Comparison of ENCODE assay signal across 1 cellular context in the genomic region with DNA sequence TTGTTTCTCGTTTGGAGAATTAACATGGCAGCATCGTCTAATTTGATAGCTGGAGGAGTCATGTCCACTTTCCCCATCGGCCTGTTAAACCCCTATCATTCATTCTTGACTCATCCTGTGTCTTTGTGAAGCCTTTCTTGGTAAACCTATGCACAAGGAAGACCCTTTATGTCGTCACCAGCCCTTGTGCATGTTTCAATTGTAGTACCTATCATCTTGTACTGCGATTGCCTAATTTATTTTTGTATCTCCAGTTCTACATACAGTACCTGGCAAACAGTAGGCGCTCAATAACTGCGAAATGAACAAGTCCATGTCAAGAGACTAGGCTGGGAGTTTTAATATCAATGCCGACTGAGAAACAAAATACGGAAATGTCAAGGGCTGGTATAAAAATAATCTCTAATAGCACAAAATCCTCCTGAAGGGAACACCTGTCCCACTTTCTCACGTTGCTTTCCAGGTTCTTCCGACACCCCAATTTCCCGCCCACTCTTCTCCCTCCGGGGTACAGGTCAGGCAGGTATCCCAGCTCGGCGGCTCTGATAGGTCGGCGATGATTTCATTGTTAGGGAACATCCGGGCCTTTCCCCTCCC.
TF ChIP-seq lines count a peak whose summit lies in the region.

No MANE protein-coding gene starts in this region.

TF ChIP-seq in WTC11, 78 proteins besides CTCF, POLR2A, EP300 and RAD21 (continued from another document):
- TF ChIP-seq, protein P1, sequence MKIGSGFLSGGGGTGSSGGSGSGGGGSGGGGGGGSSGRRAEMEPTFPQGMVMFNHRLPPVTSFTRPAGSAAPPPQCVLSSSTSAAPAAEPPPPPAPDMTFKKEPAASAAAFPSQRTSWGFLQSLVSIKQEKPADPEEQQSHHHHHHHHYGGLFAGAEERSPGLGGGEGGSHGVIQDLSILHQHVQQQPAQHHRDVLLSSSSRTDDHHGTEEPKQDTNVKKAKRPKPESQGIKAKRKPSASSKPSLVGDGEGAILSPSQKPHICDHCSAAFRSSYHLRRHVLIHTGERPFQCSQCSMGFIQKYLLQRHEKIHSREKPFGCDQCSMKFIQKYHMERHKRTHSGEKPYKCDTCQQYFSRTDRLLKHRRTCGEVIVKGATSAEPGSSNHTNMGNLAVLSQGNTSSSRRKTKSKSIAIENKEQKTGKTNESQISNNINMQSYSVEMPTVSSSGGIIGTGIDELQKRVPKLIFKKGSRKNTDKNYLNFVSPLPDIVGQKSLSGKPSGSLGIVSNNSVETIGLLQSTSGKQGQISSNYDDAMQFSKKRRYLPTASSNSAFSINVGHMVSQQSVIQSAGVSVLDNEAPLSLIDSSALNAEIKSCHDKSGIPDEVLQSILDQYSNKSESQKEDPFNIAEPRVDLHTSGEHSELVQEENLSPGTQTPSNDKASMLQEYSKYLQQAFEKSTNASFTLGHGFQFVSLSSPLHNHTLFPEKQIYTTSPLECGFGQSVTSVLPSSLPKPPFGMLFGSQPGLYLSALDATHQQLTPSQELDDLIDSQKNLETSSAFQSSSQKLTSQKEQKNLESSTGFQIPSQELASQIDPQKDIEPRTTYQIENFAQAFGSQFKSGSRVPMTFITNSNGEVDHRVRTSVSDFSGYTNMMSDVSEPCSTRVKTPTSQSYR (CRISPR knock-in tag; IDR thresholded peaks at IDR 0.05) = no peak
